9 cellular contexts compared by ENCODE assay signal in the genomic region with DNA sequence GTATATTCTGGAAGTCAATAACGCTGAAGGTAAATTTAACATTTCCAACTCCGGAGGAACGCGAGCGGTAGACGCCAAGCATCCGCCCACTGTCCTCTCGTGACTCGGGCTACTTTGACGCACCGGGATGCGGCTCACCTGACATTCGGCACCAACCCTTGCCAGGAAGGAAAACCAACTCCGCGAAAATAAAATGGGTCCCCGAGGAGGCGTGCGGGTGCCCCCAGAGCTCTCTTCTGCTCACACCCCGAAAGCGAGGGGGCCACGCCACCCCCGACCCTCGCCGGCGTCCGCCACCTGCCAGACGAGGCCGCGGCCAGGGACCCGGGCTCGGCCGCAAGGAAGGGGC. TPM values are rescaled to one million over a fixed set of nuclear protein-coding genes. Genes with fewer than 3 reads are reported as not detected.
DNase-seq lines count a peak whose midpoint lies in the region; ATAC-seq, FAIRE-seq and TF ChIP-seq lines count a peak whose summit lies in the region.
"Had no signal": no experiment of that assay in that cellular context is flagged by ENCODE, and none has a peak within 500 bp of the region (broad histone marks: within the 10 kb centered on the region; RNA-seq: fewer than 3 reads in every experiment).

No MANE protein-coding gene starts in this region.

- no peak for DNase-seq in GM12864 (ENCODE audit: low read depth)
- DNase-seq in SK-MEL-5 (ENCODE audit: low read depth, low spot score), result peak; percentile 39
- peak in 1 of 4 experiments; percentile 38 for DNase-seq in K562 (ENCODE audit: extremely low read depth in 1 of 4, low spot score in 3 of 4)
- DNase-seq in iPS-NIHi7 (ENCODE audit: extremely low spot score), result peak; percentile 35
- DNase-seq in spleen, result peak; percentile 91
- DNase-seq in NCI-H1436 treated with DMSO at 0.1 percent for 48 hours (lab: John Stamatoyannopoulos, UW), result no peak

- TF ChIP-seq RAD21 in K562 (CRISPR knock-in tag; conservative IDR thresholded peaks at IDR 0.05 in 1 of 2, IDR thresholded peaks at IDR 0.05 in 1 of 2), result no peak

- 1% methylated on average over 23 of the region's 32 CpGs for WGBS in K562 (ENCODE audit: insufficient coverage, low coverage, missing lambda C conversion rate)
- 0 to 1% (median 0%) methylated on average over 23 to 32 of the region's 32 CpGs for WGBS in spleen, 5 donors

- TF ChIP-seq CTCF in GM12864 (IDR thresholded peaks at IDR 0.05; ENCODE audit: low read depth, low read length, missing control alignments) (no peak), K562 (IDR thresholded peaks at IDR 0.05 in 2 of 3, conservative IDR thresholded peaks at IDR 0.05 in 1 of 3; ENCODE audit: insufficient read depth in 2 of 3, low read depth in 1 of 3, low read length in 3 of 3) (no peak), spleen (IDR thresholded peaks at IDR 0.05 in 8 of 11, conservative IDR thresholded peaks at IDR 0.05 in 3 of 11) (no peak)

- peak overlapping the region; percentile 85 to 95 for H3K9ac ChIP-seq in K562 (ENCODE audit: insufficient read depth in 1 of 2, low read depth in 2 of 2, low read length in 2 of 2)

- in situ Hi-C loops in SK-MEL-5 (cut with HindIII; ENCODE audit: low pct_unique_long_range_greater_than_20kb, low sequenced_read_pairs) (no loop called here), K562 (cut with MboI) (no loop called here)

- POLR2A ChIA-PET in K562 (lab: Yijun Ruan, JAX), result interaction anchor here (0.7 to 2.7 kb wide), 5 partner anchors 13 to 806 kb away, joined by 3 to 12 read pairs (median 5); no protein-coding TSS in a partner anchor

- H4K20me1 ChIP-seq in K562 (replicated peaks; ENCODE audit: control insufficient read depth, insufficient read depth, low read length), result no peaks in the 10 kb centered on the region

- no TSS peak for BruUV-seq in K562 (replicated peaks; lab: Mats Ljungman, UMichigan)

- H3K79me2 ChIP-seq in K562 (ENCODE audit: control insufficient read depth, insufficient read depth, low read length), result peaks cover 30% of the 10 kb centered on the region; the same call in 2 of the 3 replicates

- no peak for TF ChIP-seq EP300 in K562 (IDR thresholded peaks at IDR 0.05; ENCODE audit: low read length)

- no peaks in the 10 kb centered on the region; the same call in 2 of the 3 replicates for H3K36me3 ChIP-seq in K562 (ENCODE audit: control insufficient read depth, insufficient read depth, low read length)
- no peaks in the 10 kb centered on the region for H3K36me3 ChIP-seq in spleen

- TF ChIP-seq POLR2A in K562 (conservative IDR thresholded peaks at IDR 0.05) (no peak), spleen (IDR thresholded peaks at IDR 0.05) (no peak)

- peak overlapping the region; percentile 84 for H3K4me2 ChIP-seq in K562 (ENCODE audit: insufficient read depth, low read length)

- CTCF ChIA-PET in K562 (lab: Yijun Ruan, JAX; ENCODE audit: low intra/inter-chr PET ratio), result no interaction called here

- H3K4me3 ChIP-seq in GM12864 (ENCODE audit: low read depth, low read length) (peak overlapping the region; percentile 98), K562 (peak overlapping the region; percentile 94), spleen (peak overlapping the region; percentile 78 to 93 (median 83))

- H3K9me3 ChIP-seq in K562 (replicated peaks; ENCODE audit: control insufficient read depth, insufficient read depth, low read depth, low read length), result no peaks in the 10 kb centered on the region
- H3K9me3 ChIP-seq in spleen, result no peaks in the 10 kb centered on the region

- H3K4me1 ChIP-seq in K562 (replicated peaks in 1 of 2; ENCODE audit: control insufficient read depth in 2 of 2, insufficient read depth in 2 of 2, low read length in 2 of 2) (peaks cover 24 to 26% of the 10 kb centered on the region in 2 experiments), spleen (peaks cover 17 to 62% (median 43%) of the 10 kb centered on the region in 6 donors)

- intact Hi-C loops in K562 (cut with micrococcal nuclease) (no loop called here), spleen (cut with DNase I; ENCODE audit: low total_unique reads) (no loop called here)

- peak overlapping the region; percentile 100 for H2AFZ ChIP-seq in K562 (ENCODE audit: low read depth, low read length)

- peak; percentile 40 for FAIRE-seq in K562 (lab: Jason Lieb, UNC)
- FAIRE-seq: endometrium had no signal

- H3K9me1 ChIP-seq in K562 (ENCODE audit: control insufficient read depth, insufficient read depth, low read length), result no peaks in the 10 kb centered on the region

- peak overlapping the region; percentile 85 for H3K27ac ChIP-seq in K562 (ENCODE audit: extremely low read depth, low read depth, low read length)
- H3K27ac ChIP-seq in spleen, result peak overlapping the region; percentile 96 to 99 (median 98)

- ATAC-seq in HG02870 (IDR thresholded peaks at IDR 0.05; ENCODE audit: unreplicated experiment), result peak; percentile 10
- ATAC-seq in K562, result peak; percentile 19
- ATAC-seq in GM18517 (IDR thresholded peaks at IDR 0.05; ENCODE audit: unreplicated experiment), result no peak

- H3K27me3 ChIP-seq in K562 (ENCODE audit: control insufficient read depth in 2 of 2, insufficient read depth in 2 of 2, low read length in 2 of 2), result no peaks in the 10 kb centered on the region
- H3K27me3 ChIP-seq in spleen (replicated peaks in 1 of 7), result no peaks in the 10 kb centered on the region

TF ChIP-seq in K562, 482 proteins besides CTCF, POLR2A, EP300 and RAD21 (continues in another document):
- TF ChIP-seq ZNF445 (CRISPR knock-in tag; IDR thresholded peaks at IDR 0.05; ENCODE audit: low read depth) (no peak), BHLHE40 (IDR thresholded peaks at IDR 0.05; ENCODE audit: low read length) (peak; percentile 71), ZNF766 (CRISPR knock-in tag; conservative IDR thresholded peaks at IDR 0.05) (0 out of 2 replicates have a peak, but pooled peaks have one; percentile 4), MCM5 (IDR thresholded peaks at IDR 0.05; ENCODE audit: low read depth) (no peak), IFI16 (CRISPR knock-in tag; IDR thresholded peaks at IDR 0.05) (no peak), PHTF2 (CRISPR knock-in tag; IDR thresholded peaks at IDR 0.05) (no peak), ZEB2 (IDR thresholded peaks at IDR 0.05) (peak; percentile 41; the same call in 1 of the 2 replicates), CCAR2 (IDR thresholded peaks at IDR 0.05; ENCODE audit: low read depth, low read length) (no peak)
- TF ChIP-seq, protein P1, sequence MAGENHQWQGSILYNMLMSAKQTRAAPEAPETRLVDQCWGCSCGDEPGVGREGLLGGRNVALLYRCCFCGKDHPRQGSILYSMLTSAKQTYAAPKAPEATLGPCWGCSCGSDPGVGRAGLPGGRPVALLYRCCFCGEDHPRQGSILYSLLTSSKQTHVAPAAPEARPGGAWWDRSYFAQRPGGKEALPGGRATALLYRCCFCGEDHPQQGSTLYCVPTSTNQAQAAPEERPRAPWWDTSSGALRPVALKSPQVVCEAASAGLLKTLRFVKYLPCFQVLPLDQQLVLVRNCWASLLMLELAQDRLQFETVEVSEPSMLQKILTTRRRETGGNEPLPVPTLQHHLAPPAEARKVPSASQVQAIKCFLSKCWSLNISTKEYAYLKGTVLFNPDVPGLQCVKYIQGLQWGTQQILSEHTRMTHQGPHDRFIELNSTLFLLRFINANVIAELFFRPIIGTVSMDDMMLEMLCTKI (IDR thresholded peaks at IDR 0.05; ENCODE audit: partially characterized antibody), result no peak

RNA-seq across cellular contexts. Expression of a gene that starts 0.7 kb away (rescaled TPM):
- total RNA-seq in SK-MEL-5 (2014; rRNA removed; shearing (Covaris generic)), result 29.7 and 39.5 TPM in 2 replicates
- 38.4 and 41.8 TPM in 2 replicates for polyA plus RNA-seq in SK-MEL-5 (2015; cell fraction: cytosol; rRNA removed)
- 90.5 and 116 TPM in 2 replicates for polyA plus RNA-seq in SK-MEL-5 (2015; cell fraction: nucleus; rRNA removed)
- total RNA-seq in K562 (2011; cell fraction: chromatin; rRNA removed; ENCODE audit: low replicate concordance), result 15.5 and 26.4 TPM in 2 replicates
- total RNA-seq in K562 (2011; cell fraction: nucleolus; rRNA removed), result 3.3 and 6.2 TPM in 2 replicates
- total RNA-seq in K562 (2011; cell fraction: nucleoplasm; rRNA removed), result 12.0 and 18.2 TPM in 2 replicates
- total RNA-seq in K562 (2014; rRNA removed) (12.5 and 15.2 TPM in 2 replicates), K562 (2014; rRNA removed; fragmentation: Illumina TruSeq; extraction: Trizol) (16.4 and 18.7 TPM in 2 replicates), K562 (2015; rRNA removed; fragmentation: Illumina TruSeq; extraction: Trizol) (13.8 and 15.0 TPM in 2 replicates), K562 (2021) (16.6 and 19.9 TPM in 2 replicates), spleen (100 to 1,000 TPM in 6 of 7 donors, 10 to 100 TPM in 1; 92.6 to 150 (median 109) TPM)
- polyA plus RNA-seq in K562 (2011; rRNA removed) (13.2 and 15.4 TPM in 2 replicates), K562 (2014; fragmentation: Illumina TruSeq; extraction: Trizol) (13.3 and 16.3 TPM in 2 replicates), K562 (2014; fragmentation: Nextera tagmentation; extraction: Ambion mirVana) (1 to 10 TPM; 6.6 to 6.7 TPM), K562 (2014; rRNA removed) (9.9 and 16.6 TPM in 2 replicates), spleen (10 to 100 TPM; 41.1 to 59.7 (median 49.3) TPM)
- 6.7 and 9.2 TPM in 2 replicates for polyA plus RNA-seq in K562 (2011; cell fraction: cytosol; rRNA removed)
- polyA plus RNA-seq in K562 (2011; cell fraction: nucleus; rRNA removed), result 23.8 and 26.9 TPM in 2 replicates
- 11.0 and 16.4 TPM in 2 replicates for polyA plus RNA-seq in K562 (2012)
- polyA minus RNA-seq in K562 (2011; rRNA and poly(A)+ RNA removed), result 25.8 and 26.9 TPM in 2 replicates
- polyA minus RNA-seq in K562 (2011; cell fraction: cytosol; rRNA and poly(A)+ RNA removed), result 9.6 and 12.5 TPM in 2 replicates
- 8.9 and 15.6 TPM in 2 replicates for polyA minus RNA-seq in K562 (2011; cell fraction: nucleus; rRNA and poly(A)+ RNA removed)

Comparison
In these comparisons a context has a peak if more than half of its experiments do, and no peak if none do; other contexts are left out.
1. DNase-seq: peak in SK-MEL-5 (single experiment), iPS-NIHi7 (single experiment) and spleen (single experiment); none in GM12864 (single experiment) and NCI-H1436 treated with DMSO at 0.1 percent for 48 hours (single experiment).
2. Peak in every context shown above with its lines, with median percentiles within 50 percentile points of each other: H3K4me3 ChIP-seq.